Comparison of ENCODE assay signal across 6 cellular contexts in the genomic region with DNA sequence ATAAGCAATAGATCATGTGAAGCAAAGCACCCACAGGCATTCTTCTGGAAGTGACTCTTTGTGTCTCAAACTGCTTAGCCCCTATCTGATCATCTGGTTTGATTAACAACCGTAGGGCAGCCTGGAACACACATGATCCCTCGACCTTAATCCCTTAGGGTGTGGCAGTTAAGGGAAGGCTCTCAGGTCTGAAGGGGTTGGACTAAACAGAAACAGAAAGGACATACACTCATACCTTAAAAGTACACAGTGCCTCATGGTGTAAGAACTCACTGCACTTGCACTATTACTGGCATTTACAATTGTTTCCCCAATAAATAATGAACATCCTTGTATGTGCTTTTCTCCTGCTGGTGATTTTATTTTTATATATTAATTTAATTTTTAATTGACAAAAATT.
DNase-seq lines count a peak whose midpoint lies in the region; ATAC-seq, FAIRE-seq and TF ChIP-seq lines count a peak whose summit lies in the region.
"Not testable (repeated sequence)": the region's sequence is repeated elsewhere in the genome, so short reads cannot be mapped to it uniquely, and the experiment has no call there.

No MANE protein-coding gene starts in this region.

- H3K4me1 ChIP-seq in left lung, lower lobe of right lung, upper lobe of right lung: not testable (repeated sequence)

- intact Hi-C loops in left lung (cut with DNase I); lower lobe of right lung (cut with DNase I); upper lobe of right lung (cut with DNase I): not testable (repeated sequence)

- not testable (repeated sequence) for H3K36me3 Mint-ChIP-seq in stimulated activated effector memory CD8-positive, alpha-beta T cell treated with anti-CD3 and anti-CD28 coated beads, Interleukin-12 subunit alpha, Interleukin-12 subunit beta, amount 100 ng/mL, for 72 hours

- H3K4me3 Mint-ChIP-seq in stimulated activated effector memory CD8-positive, alpha-beta T cell treated with anti-CD3 and anti-CD28 coated beads, Interleukin-12 subunit alpha, Interleukin-12 subunit beta, amount 100 ng/mL, for 72 hours, result not testable (repeated sequence)

- H3K27ac ChIP-seq in left lung, lower lobe of right lung, upper lobe of right lung: not testable (repeated sequence)

- H3K4me3 ChIP-seq in left lung, lower lobe of right lung, upper lobe of right lung: not testable (repeated sequence)

- not testable (repeated sequence) for H3K9me3 Mint-ChIP-seq in stimulated activated effector memory CD8-positive, alpha-beta T cell treated with anti-CD3 and anti-CD28 coated beads, Interleukin-12 subunit alpha, Interleukin-12 subunit beta, amount 100 ng/mL, for 72 hours

- not testable (repeated sequence) for H3K9me3 ChIP-seq in left lung, lower lobe of right lung, upper lobe of right lung

- H3K4me1 Mint-ChIP-seq in stimulated activated effector memory CD8-positive, alpha-beta T cell treated with anti-CD3 and anti-CD28 coated beads, Interleukin-12 subunit alpha, Interleukin-12 subunit beta, amount 100 ng/mL, for 72 hours, result not testable (repeated sequence)

- ATAC-seq in left lung (peak; percentile 85), lower lobe of right lung (peak; percentile 27 to 47), upper lobe of right lung (peak; percentile 58)
- peak; percentile 16 for ATAC-seq in stimulated activated effector memory CD8-positive, alpha-beta T cell treated with anti-CD3 and anti-CD28 coated beads, Interleukin-12 subunit alpha, Interleukin-12 subunit beta, amount 100 ng/mL, for 72 hours

- not testable (repeated sequence) for TF ChIP-seq CTCF in left lung (IDR thresholded peaks at IDR 0.05); lower lobe of right lung (IDR thresholded peaks at IDR 0.05); upper lobe of right lung (IDR thresholded peaks at IDR 0.05)

- H3K27ac Mint-ChIP-seq in stimulated activated effector memory CD8-positive, alpha-beta T cell treated with anti-CD3 and anti-CD28 coated beads, Interleukin-12 subunit alpha, Interleukin-12 subunit beta, amount 100 ng/mL, for 72 hours, result not testable (repeated sequence)

- DNase-seq in GM12891 (ENCODE audit: insufficient read length, low spot score); left lung; lower lobe of right lung; stimulated activated effector memory CD8-positive, alpha-beta T cell treated with anti-CD3 and anti-CD28 coated beads, Interleukin-12 subunit alpha, Interleukin-12 subunit beta, amount 100 ng/mL, for 72 hours (ENCODE audit: low spot score in 2 of 2); upper lobe of right lung: not testable (repeated sequence)
- DNase-seq in NCI-H82 (lab: John Stamatoyannopoulos, UW), result peak; percentile 12

- not testable (repeated sequence) for H3K27me3 ChIP-seq in left lung; lower lobe of right lung (ENCODE audit: low read depth); upper lobe of right lung

- not testable (repeated sequence) for H3K36me3 ChIP-seq in left lung, lower lobe of right lung, upper lobe of right lung

- peak; percentile 45 for FAIRE-seq in GM12891 (lab: Jason Lieb, UNC)

- TF ChIP-seq POLR2A in GM12891 (IDR thresholded peaks at IDR 0.05; ENCODE audit: low read depth, low read length), result not testable (repeated sequence)

Comparison
In these comparisons a context has a peak if more than half of its experiments do, and no peak if none do; other contexts are left out.
1. ATAC-seq: peak in every context shown above with its lines; median percentile 85 in left lung; 58 in upper lobe of right lung; 37 in lower lobe of right lung; 16 in stimulated activated effector memory CD8-positive, alpha-beta T cell treated with anti-CD3 and anti-CD28 coated beads, Interleukin-12 subunit alpha, Interleukin-12 subunit beta, amount 100 ng/mL, for 72 hours.